In genomic region chr5:127987354-127988148, GRCh38 we compare ENCODE assay signal across 15 cellular contexts.
DNase-seq lines count a peak whose midpoint lies in the region; ATAC-seq and TF ChIP-seq lines count a peak whose summit lies in the region.
"Had no signal": no experiment of that assay in that cellular context is flagged by ENCODE, and none has a peak within 500 bp of the region (broad histone marks: within the 10 kb centered on the region; RNA-seq: fewer than 3 reads in every experiment).

No MANE protein-coding gene starts in this region.

- H3K9me3 Mint-ChIP-seq in naive thymus-derived CD8-positive, alpha-beta T cell, result peaks cover 0 to 13% (median 3%) of the 10 kb centered on the region in 9 donors
- H3K9me3 Mint-ChIP-seq: GM23338 had no signal

- H3K27me3 Mint-ChIP-seq in naive thymus-derived CD8-positive, alpha-beta T cell, result no peaks in the 10 kb centered on the region
- H3K27me3 Mint-ChIP-seq: naive B cell had no signal

- peaks cover 0 to 2% (median 0%) of the 10 kb centered on the region in 4 donors for H3K4me1 Mint-ChIP-seq in naive thymus-derived CD8-positive, alpha-beta T cell
- H3K4me1 Mint-ChIP-seq: GM23338, naive B cell had no signal

- ATAC-seq in Right ventricle myocardium superior (ENCODE audit: poor library complexity), result peak; percentile 56
- no peak for ATAC-seq in GM21515 (IDR thresholded peaks at IDR 0.05; ENCODE audit: unreplicated experiment)
- ATAC-seq in gastroesophageal sphincter, result no peak
- ATAC-seq in naive thymus-derived CD8-positive, alpha-beta T cell, result no peak
- ATAC-seq: GM23338, psoas muscle had no signal

- no peaks in the 10 kb centered on the region for H3K36me3 ChIP-seq in SJCRH30
- H3K36me3 ChIP-seq in gastroesophageal sphincter, result no peaks in the 10 kb centered on the region

- no peak for DNase-seq in Right ventricle myocardium superior
- DNase-seq in cardiac septum (ENCODE audit: low spot score), result no peak
- DNase-seq in SJCRH30, result peak; percentile 4 to 22
- peak; percentile 30 to 63 for DNase-seq in foreskin fibroblast
- no peak for DNase-seq in DMS79 (lab: John Stamatoyannopoulos, UW)
- DNase-seq in naive thymus-derived CD8-positive, alpha-beta T cell, result no peak
- DNase-seq: activated CD4-positive, alpha-beta T cell treated with anti-CD3 and anti-CD28 coated beads, Interleukin-2, amount 50 U/mL, for 4 hours; cortex of kidney; erythroblast; naive B cell; psoas muscle had no signal

- TF ChIP-seq CTCF in foreskin fibroblast (IDR thresholded peaks at IDR 0.05; ENCODE audit: low read depth, low read length) (no peak), gastroesophageal sphincter (IDR thresholded peaks at IDR 0.05) (no peak)

- H3K27ac ChIP-seq in SJCRH30, result peak overlapping the region; percentile 47
- H3K27ac ChIP-seq in gastroesophageal sphincter, result no peak overlapping the region
- H3K27ac ChIP-seq: psoas muscle had no signal

- no peak for TF ChIP-seq EP300 in gastroesophageal sphincter (IDR thresholded peaks at IDR 0.05)

- H3K9me3 ChIP-seq in SJCRH30 (replicated peaks) (no peaks in the 10 kb centered on the region), gastroesophageal sphincter (no peaks in the 10 kb centered on the region)
- H3K9me3 ChIP-seq: psoas muscle had no signal

- no peak overlapping the region for H3K4me3 Mint-ChIP-seq in naive thymus-derived CD8-positive, alpha-beta T cell
- H3K4me3 Mint-ChIP-seq: activated T-helper 1 cell treated with anti-CD3 and anti-CD28 coated beads, Interleukin-12 subunit alpha, Interleukin-12 subunit beta, Interleukin-2, Interleukin-4 antibody, amounts not matched to agents 30 ng/mL and 10 ng/mL and 1 ng/mL, durations not matched to agents 14 hours and 24 hours and 36 hours; GM23338; naive B cell had no signal

- no peak for TF ChIP-seq POLR2A in gastroesophageal sphincter (IDR thresholded peaks at IDR 0.05)

- 86 to 100% methylated on average over 1 to 2 of the region's 2 CpGs for WGBS in gastroesophageal sphincter (ENCODE audit: low coverage in 1 of 2), 2 donors

- H3K4me3 ChIP-seq in SJCRH30, result no peak overlapping the region
- no peak overlapping the region for H3K4me3 ChIP-seq in foreskin fibroblast (ENCODE audit: low read depth in 1 of 2, low read length in 2 of 2)
- H3K4me3 ChIP-seq in gastroesophageal sphincter, result no peak overlapping the region
- H3K4me3 ChIP-seq: GM23338, psoas muscle had no signal

- intact Hi-C loops in Right ventricle myocardium superior (cut with DNase I), result no loop called here
- intact Hi-C loops in cardiac septum (cut with DNase I), result no loop called here

- H3K27me3 ChIP-seq in SJCRH30 (no peaks in the 10 kb centered on the region), gastroesophageal sphincter (no peaks in the 10 kb centered on the region)

- peaks cover 13% of the 10 kb centered on the region for H3K4me1 ChIP-seq in SJCRH30
- peaks cover 0 to 12% (median 0%) of the 10 kb centered on the region in 3 donors for H3K4me1 ChIP-seq in gastroesophageal sphincter
- H3K4me1 ChIP-seq: psoas muscle had no signal

- POLR2A ChIA-PET in naive thymus-derived CD8-positive, alpha-beta T cell (lab: Charles Lee), result no interaction called here

- H3K27ac Mint-ChIP-seq in naive thymus-derived CD8-positive, alpha-beta T cell, result peak overlapping the region in 1 of 10 donors; percentile 36
- H3K27ac Mint-ChIP-seq: activated T-helper 1 cell treated with anti-CD3 and anti-CD28 coated beads, Interleukin-12 subunit alpha, Interleukin-12 subunit beta, Interleukin-2, Interleukin-4 antibody, amounts not matched to agents 30 ng/mL and 10 ng/mL and 1 ng/mL, durations not matched to agents 14 hours and 24 hours and 36 hours; GM23338 had no signal

- peaks cover 12 to 17% (median 12%) of the 10 kb centered on the region in 3 donors for H3K36me3 Mint-ChIP-seq in naive thymus-derived CD8-positive, alpha-beta T cell

Comparison
In these comparisons a context has a peak if more than half of its experiments do, and no peak if none do; other contexts are left out.
1. DNase-seq: peak in SJCRH30 (2 of 2) and foreskin fibroblast (2 of 2); none in Right ventricle myocardium superior (single experiment), cardiac septum (single experiment), DMS79 (single experiment) and naive thymus-derived CD8-positive, alpha-beta T cell (0 of 10).